In genomic region chr2:214127178-214127970, GRCh38 we compare ENCODE assay signal across 14 cellular contexts.
A peak's percentile ranks its signal among the peaks of the same experiment; 100 is the strongest.
DNase-seq lines count a peak whose midpoint lies in the region; ATAC-seq and TF ChIP-seq lines count a peak whose summit lies in the region.
"Had no signal": no experiment of that assay in that cellular context is flagged by ENCODE, and none has a peak within 500 bp of the region (broad histone marks: within the 10 kb centered on the region; RNA-seq: fewer than 3 reads in every experiment).

No MANE protein-coding gene starts in this region.

- no peaks in the 10 kb centered on the region for H3K9me3 ChIP-seq in HUES48 (ENCODE audit: control insufficient read depth, insufficient read depth, low read length)
- H3K9me3 ChIP-seq in CD8-positive, alpha-beta memory T cell (ENCODE audit: low read length), result no peaks in the 10 kb centered on the region
- H3K9me3 ChIP-seq: SJSA1, thyroid gland had no signal

- no peak overlapping the region for H3K4me3 Mint-ChIP-seq in chondrocyte (ENCODE audit: unreplicated experiment)
- H3K4me3 Mint-ChIP-seq in CD8-positive, alpha-beta memory T cell, result no peak overlapping the region
- H3K4me3 Mint-ChIP-seq: activated naive CD4-positive, alpha-beta T cell treated with anti-CD3 and anti-CD28 coated beads, Interleukin-2, amount 10 ng/mL, durations not matched to agents 7 days and 5 days had no signal

- H3K27ac ChIP-seq in HUES48 (ENCODE audit: low read depth, low read length), result peak overlapping the region; percentile 97
- H3K27ac ChIP-seq in CD8-positive, alpha-beta memory T cell (ENCODE audit: low read depth, low read length), result no peak overlapping the region
- H3K27ac ChIP-seq: parathyroid adenoma, SJSA1, thyroid gland had no signal

- peak overlapping the region; percentile 19 for H3K27ac Mint-ChIP-seq in chondrocyte (ENCODE audit: unreplicated experiment)
- H3K27ac Mint-ChIP-seq in CD8-positive, alpha-beta memory T cell, result no peak overlapping the region
- H3K27ac Mint-ChIP-seq: activated naive CD4-positive, alpha-beta T cell treated with anti-CD3 and anti-CD28 coated beads, Interleukin-2, amount 10 ng/mL, durations not matched to agents 7 days and 5 days had no signal

- H3K4me3 ChIP-seq in AG04449 (ENCODE audit: low read depth, low read length) (no peak overlapping the region), HUES48 (ENCODE audit: low read depth, low read length) (peak overlapping the region; percentile 47)
- H3K4me3 ChIP-seq in CD8-positive, alpha-beta memory T cell (ENCODE audit: low read length), result no peak overlapping the region
- H3K4me3 ChIP-seq: SJSA1, thyroid gland had no signal

- no peak for ATAC-seq in GM19035 (IDR thresholded peaks at IDR 0.05; ENCODE audit: unreplicated experiment)
- ATAC-seq: left lobe of liver had no signal

- CTCF ChIA-PET in AG04449 (lab: Yijun Ruan, JAX), result interaction anchor here (0.7 to 1.1 kb wide), 2 partner anchors 13 to 146 kb away, joined by 3 to 4 read pairs; no protein-coding TSS in a partner anchor
- CTCF ChIA-PET in CD8-positive, alpha-beta memory T cell (lab: Charles Lee), result no interaction called here

- no peaks in the 10 kb centered on the region for H3K27me3 Mint-ChIP-seq in chondrocyte (ENCODE audit: low read depth)
- H3K27me3 Mint-ChIP-seq in CD8-positive, alpha-beta memory T cell, result no peaks in the 10 kb centered on the region
- H3K27me3 Mint-ChIP-seq: activated naive CD4-positive, alpha-beta T cell treated with anti-CD3 and anti-CD28 coated beads, Interleukin-2, amount 10 ng/mL, durations not matched to agents 7 days and 5 days had no signal

- peaks cover 34% of the 10 kb centered on the region for H3K4me1 Mint-ChIP-seq in chondrocyte (ENCODE audit: low read depth)
- no peaks in the 10 kb centered on the region for H3K4me1 Mint-ChIP-seq in CD8-positive, alpha-beta memory T cell
- H3K4me1 Mint-ChIP-seq: activated naive CD4-positive, alpha-beta T cell treated with anti-CD3 and anti-CD28 coated beads, Interleukin-2, amount 10 ng/mL, durations not matched to agents 7 days and 5 days had no signal

- H3K9ac ChIP-seq in HUES48 (ENCODE audit: low read depth, low read length), result 0 out of 2 replicates have a peak overlapping the region, but pooled peaks have one; percentile 31
- H3K9ac ChIP-seq: parathyroid adenoma had no signal

- no peaks in the 10 kb centered on the region for H3K36me3 Mint-ChIP-seq in chondrocyte (ENCODE audit: low read depth)
- H3K36me3 Mint-ChIP-seq in CD8-positive, alpha-beta memory T cell, result no peaks in the 10 kb centered on the region
- H3K36me3 Mint-ChIP-seq: activated naive CD4-positive, alpha-beta T cell treated with anti-CD3 and anti-CD28 coated beads, Interleukin-2, amount 10 ng/mL, durations not matched to agents 7 days and 5 days had no signal

- POLR2A ChIA-PET in AG04449 (lab: Yijun Ruan, JAX), result no interaction called here
- POLR2A ChIA-PET in CD8-positive, alpha-beta memory T cell (lab: Charles Lee), result no interaction called here

- H3K36me3 ChIP-seq in HUES48 (ENCODE audit: control insufficient read depth, insufficient read depth, low read length), result no peaks in the 10 kb centered on the region
- H3K36me3 ChIP-seq in CD8-positive, alpha-beta memory T cell (ENCODE audit: insufficient read depth, low read length), result no peaks in the 10 kb centered on the region
- H3K36me3 ChIP-seq: SJSA1, thyroid gland had no signal

- DNase-seq in AG04449 (ENCODE audit: low read depth, low spot score) (peak; percentile 49), chondrocyte (ENCODE audit: low spot score) (no peak), iris pigment epithelial cell (ENCODE audit: low read depth) (peak; percentile 84), 8988T (no peak), NCI-H774 (lab: John Stamatoyannopoulos, UW) (no peak)
- no peak for DNase-seq in CD8-positive, alpha-beta memory T cell
- DNase-seq: activated naive CD4-positive, alpha-beta T cell treated with anti-CD3 and anti-CD28 coated beads, Interleukin-2, amount 10 ng/mL, durations not matched to agents 7 days and 5 days; Karpas-422; thyroid gland had no signal

- TF ChIP-seq CTCF in AG04449 (IDR thresholded peaks at IDR 0.05; ENCODE audit: insufficient read depth, low read length, missing control alignments) (no peak), chondrocyte (IDR thresholded peaks at IDR 0.05) (no peak)

- H3K4me1 ChIP-seq in HUES48 (ENCODE audit: control insufficient read depth, insufficient read depth, low read length), result peaks cover 50% of the 10 kb centered on the region
- H3K4me1 ChIP-seq in CD8-positive, alpha-beta memory T cell (ENCODE audit: insufficient read depth, low read length), result no peaks in the 10 kb centered on the region
- H3K4me1 ChIP-seq: parathyroid adenoma, SJSA1, thyroid gland had no signal

- H3K9me3 Mint-ChIP-seq in chondrocyte (ENCODE audit: low read depth), result no peaks in the 10 kb centered on the region
- H3K9me3 Mint-ChIP-seq in CD8-positive, alpha-beta memory T cell, result peaks cover under 1 to 5% (median under 1%) of the 10 kb centered on the region in 5 donors

- H3K27me3 ChIP-seq in HUES48 (ENCODE audit: control insufficient read depth, insufficient read depth, low read length), result no peaks in the 10 kb centered on the region
- no peaks in the 10 kb centered on the region for H3K27me3 ChIP-seq in CD8-positive, alpha-beta memory T cell (ENCODE audit: insufficient read depth, low read length, poor library complexity, severe bottlenecking)
- H3K27me3 ChIP-seq: SJSA1, thyroid gland had no signal

Comparison
In these comparisons a context has a peak if more than half of its experiments do, and no peak if none do; other contexts are left out.
1. DNase-seq: peak in AG04449 (single experiment) and iris pigment epithelial cell (single experiment); none in chondrocyte (single experiment), 8988T (single experiment), NCI-H774 (single experiment) and CD8-positive, alpha-beta memory T cell (0 of 5).